Comparison of ENCODE assay signal across 30 cellular contexts in genomic region chr3:62392893-62393292, GRCh38. TPM values are rescaled to one million over a fixed set of nuclear protein-coding genes. Genes with fewer than 3 reads are reported as not detected.
"Had no signal": no experiment of that assay in that cellular context is flagged by ENCODE, and none has a peak within 500 bp of the region (broad histone marks: within the 10 kb centered on the region; RNA-seq: fewer than 3 reads in every experiment).

No MANE protein-coding gene starts in this region.

- ATAC-seq: stimulated activated effector memory CD8-positive, alpha-beta T cell treated with anti-CD3 and anti-CD28 coated beads, Interleukin-12 subunit alpha, Interleukin-12 subunit beta, amount 100 ng/mL, for 72 hours; stimulated activated memory B cell treated with anti-CD40 and anti-IgM and Interleukin-4, amounts not matched to agents 10 μg/mL and 1 μg/mL and 100 μg/mL, for 72 hours; stimulated activated naive B cell treated with anti-CD40 and anti-IgM and Interleukin-4, amounts not matched to agents 10 μg/mL and 1 μg/mL and 100 μg/mL, for 72 hours; stimulated activated naive CD8-positive, alpha-beta T cell treated with anti-CD3 and anti-CD28 coated beads, Interleukin-15, amount 100 ng/mL, for 72 hours; stimulated activated naive CD8-positive, alpha-beta T cell treated with anti-CD3 and anti-CD28 coated beads, Interleukin-15, Interleukin-2, amounts not matched to agents 100 U/mL and 50 U/mL, for 24 hours; upper lobe of right lung had no signal

- H3K36me3 ChIP-seq: stomach, suprapubic skin, thoracic aorta, thyroid gland, tibial artery, tibial nerve, transverse colon, upper lobe of left lung, upper lobe of right lung, uterus, vagina had no signal

- H3K27ac ChIP-seq: stomach, suprapubic skin, testis, thoracic aorta, thyroid gland, tibial artery, tibial nerve, transverse colon, upper lobe of left lung, upper lobe of right lung, uterus, vagina had no signal

- H3K9me3 ChIP-seq: suprapubic skin, testis, thoracic aorta, thyroid gland, tibial artery, tibial nerve, transverse colon, upper lobe of left lung, upper lobe of right lung, uterus, vagina had no signal

- DNase-seq: stimulated activated CD4-positive, alpha-beta T cell treated with anti-CD3 and anti-CD28 coated beads, Interleukin-2, amount 100 ng/mL, for 48 hours; stimulated activated CD4-positive, alpha-beta T cell treated with anti-CD3 and anti-CD28 coated beads, Interleukin-4, amount 100 ng/mL, for 1 hour; stimulated activated CD4-positive, alpha-beta T cell treated with anti-CD3 and anti-CD28 coated beads, Interleukin-4, amount 100 ng/mL, for 24 hours; stimulated activated CD4-positive, alpha-beta T cell treated with anti-CD3 and anti-CD28 coated beads, Interleukin-4, amount 100 ng/mL, for 4 hours; stimulated activated CD8-positive, alpha-beta memory T cell treated with anti-CD3 and anti-CD28 coated beads, Interleukin-4, amount 100 ng/mL, for 48 hours; stimulated activated naive B cell treated with anti-CD40 and anti-IgM and Interleukin-4, amounts not matched to agents 10 μg/mL and 1 μg/mL and 100 μg/mL, for 72 hours; stimulated activated naive CD4-positive, alpha-beta T cell; stimulated activated naive CD4-positive, alpha-beta T cell treated with Interleukin-2 at 50 U/mL for 16 hours; stimulated activated naive CD8-positive, alpha-beta T cell treated with anti-CD3 and anti-CD28 coated beads, Interleukin-15, amount 100 ng/mL, for 72 hours; stimulated activated naive CD8-positive, alpha-beta T cell treated with anti-CD3 and anti-CD28 coated beads, Interleukin-15, Interleukin-2, amounts not matched to agents 100 U/mL and 50 U/mL, for 24 hours; stomach; substantia nigra; testis; thyroid gland; tibial artery; transverse colon; trophoblast cell; upper lobe of left lung; upper lobe of right lung; uterus had no signal

- H3K4me3 ChIP-seq: stomach, suprapubic skin, testis, thoracic aorta, thyroid gland, tibial artery, tibial nerve, transverse colon, upper lobe of left lung, upper lobe of right lung, uterus, vagina had no signal

- FAIRE-seq: urothelium cell line had no signal

- H3K4me1 ChIP-seq: stomach, suprapubic skin, testis, thyroid gland, tibial artery, tibial nerve, transverse colon, upper lobe of left lung, upper lobe of right lung, uterus, vagina had no signal

- H3K27me3 ChIP-seq: testis, thyroid gland, tibial artery, tibial nerve, transverse colon, upper lobe of left lung, upper lobe of right lung, uterus, vagina had no signal

RNA-seq across cellular contexts. Expression of gene FEZF2, which starts 19.5 kb away (rescaled TPM):
- total RNA-seq: stomach, subcutaneous adipose tissue, suprapubic skin, testis, thoracic aorta, thyroid gland, tibial nerve, transverse colon, upper lobe of left lung, upper lobe of right lung, ureter, urinary bladder, uterus, vagina had no signal
- polyA plus RNA-seq: stomach, urinary bladder had no signal
